In genomic region chr11:31645747-31646146, GRCh38 we compare ENCODE assay signal across 10 cellular contexts.
DNase-seq lines count a peak whose midpoint lies in the region; ATAC-seq and TF ChIP-seq lines count a peak whose summit lies in the region.
"Had no signal": no experiment of that assay in that cellular context is flagged by ENCODE, and none has a peak within 500 bp of the region (broad histone marks: within the 10 kb centered on the region; RNA-seq: fewer than 3 reads in every experiment).

No MANE protein-coding gene starts in this region.

- TF ChIP-seq CTCF in cardiac fibroblast (IDR thresholded peaks at IDR 0.05; ENCODE audit: low read depth, low read length) (no peak), dorsolateral prefrontal cortex (IDR thresholded peaks at IDR 0.05 in 54 of 56, conservative IDR thresholded peaks at IDR 0.05 in 2 of 56; ENCODE audit: low read depth in 1 of 56, partially characterized antibody in 56 of 56) (no peak)

- DNase-seq in COLO829 (ENCODE audit: low spot score) (peak; percentile 42), NCI-H226 (peak; percentile 86), cardiac fibroblast (ENCODE audit: low read depth in 2 of 2) (peak; percentile 83 to 94), myocyte (ENCODE audit: low read depth) (peak; percentile 94), SK-N-DZ (ENCODE audit: low spot score) (no peak), cerebellum (ENCODE audit: low spot score) (no peak), dorsolateral prefrontal cortex (no peak)
- DNase-seq: activated CD8-positive, alpha-beta memory T cell treated with anti-CD3 and anti-CD28 coated beads, Interleukin-2, amount 50 U/mL, for 4 hours had no signal

- H3K4me3 ChIP-seq in cardiac fibroblast (replicated peaks in 1 of 2; ENCODE audit: low read depth in 2 of 2, low read length in 2 of 2) (no peak overlapping the region), dorsolateral prefrontal cortex (no peak overlapping the region)
- H3K4me3 ChIP-seq: HAP-1 had no signal

- no peak for ATAC-seq in GM18511 (IDR thresholded peaks at IDR 0.05; ENCODE audit: unreplicated experiment)

- H3K27ac ChIP-seq in dorsolateral prefrontal cortex = no peak overlapping the region

- no peaks in the 10 kb centered on the region for H3K27me3 ChIP-seq in dorsolateral prefrontal cortex

- intact Hi-C loops in dorsolateral prefrontal cortex (cut with DNase I) = no loop called here

Comparison
In these comparisons a context has a peak if more than half of its experiments do, and no peak if none do; other contexts are left out.
1. DNase-seq: peak in COLO829 (single experiment), NCI-H226 (single experiment), cardiac fibroblast (2 of 2) and myocyte (single experiment); none in SK-N-DZ (single experiment), cerebellum (single experiment) and dorsolateral prefrontal cortex (0 of 10).